9 cellular contexts compared by ENCODE assay signal in genomic region chr15:73982251-73982962, GRCh38. TPM values are rescaled to one million over a fixed set of nuclear protein-coding genes. Genes with fewer than 3 reads are reported as not detected.
DNase-seq lines count a peak whose midpoint lies in the region; FAIRE-seq and TF ChIP-seq lines count a peak whose summit lies in the region.
"Had no signal": no experiment of that assay in that cellular context is flagged by ENCODE, and none has a peak within 500 bp of the region (broad histone marks: within the 10 kb centered on the region; RNA-seq: fewer than 3 reads in every experiment).

No MANE protein-coding gene starts in this region.

- intact Hi-C loops in Caco-2 (cut with micrococcal nuclease; ENCODE audit: unreplicated experiment), result no loop called here

- no peaks in the 10 kb centered on the region for H3K4me1 Mint-ChIP-seq in Caco-2 (ENCODE audit: low read depth, unreplicated experiment)

- BruUV-seq in Caco-2 (replicated peaks; lab: Mats Ljungman, UMichigan), result no TSS peak

- H3K27me3 ChIP-seq in SK-N-SH (ENCODE audit: insufficient read depth) (no peaks in the 10 kb centered on the region), mucosa of stomach (ENCODE audit: control insufficient read depth, insufficient read depth, low read length) (no peaks in the 10 kb centered on the region), Caco-2 (replicated peaks; ENCODE audit: control insufficient read depth, insufficient read depth, low read length) (no peaks in the 10 kb centered on the region; the same call in 1 of the 2 replicates)

- H3K9me3 Mint-ChIP-seq in Caco-2 (ENCODE audit: unreplicated experiment), result no peaks in the 10 kb centered on the region
- H3K9me3 Mint-ChIP-seq: CD4-positive, CD25-positive, alpha-beta regulatory T cell had no signal

- H3K36me3 ChIP-seq in SK-N-SH (replicated peaks in 1 of 2; ENCODE audit: control insufficient read depth in 1 of 2, insufficient read depth in 2 of 2, low read length in 1 of 2), result no peaks in the 10 kb centered on the region
- no peaks in the 10 kb centered on the region for H3K36me3 ChIP-seq in mucosa of stomach (ENCODE audit: control insufficient read depth, insufficient read depth, low read length)
- no peaks in the 10 kb centered on the region for H3K36me3 ChIP-seq in Caco-2 (ENCODE audit: control insufficient read depth, insufficient read depth, low read length)

- peak in 1 of 2 experiments; percentile 90; a peak in 2 of 4 replicates for TF ChIP-seq EP300 in SK-N-SH (IDR thresholded peaks at IDR 0.05; ENCODE audit: borderline replicate concordance in 1 of 2, low read depth in 1 of 2, low read length in 1 of 2)

- H3K9me2 ChIP-seq in SK-N-SH, result no peaks in the 10 kb centered on the region

- H3K9me3 ChIP-seq in SK-N-SH (no peaks in the 10 kb centered on the region), mucosa of stomach (ENCODE audit: control insufficient read depth, low read length) (no peaks in the 10 kb centered on the region), Caco-2 (no peaks in the 10 kb centered on the region)

- no peaks in the 10 kb centered on the region for H3K79me2 ChIP-seq in SK-N-SH (ENCODE audit: insufficient read depth)

- TF ChIP-seq CTCF in SK-N-SH (IDR thresholded peaks at IDR 0.05) (no peak), Caco-2 (IDR thresholded peaks at IDR 0.05; ENCODE audit: insufficient read depth in 1 of 2, low read depth in 1 of 2, low read length in 1 of 2, severe bottlenecking in 1 of 2, unreplicated experiment in 1 of 2) (no peak)

- POLR2A ChIA-PET in SK-N-SH (lab: Yijun Ruan, JAX) (interaction anchor here (1.6 kb wide), 1 partner anchor 12 kb away, joined by 5 read pairs; the partner anchor contains the start of gene PML), Caco-2 (lab: Charles Lee) (no interaction called here)

- H3K4me3 Mint-ChIP-seq in Caco-2 (ENCODE audit: unreplicated experiment), result no peak overlapping the region

- WGBS in SK-N-SH (ENCODE audit: low lambda C conversion rate), result 26% methylated on average over 6 of the region's 8 CpGs

- H4K20me1 ChIP-seq in SK-N-SH (ENCODE audit: insufficient read depth), result no peaks in the 10 kb centered on the region

- H3K4me1 ChIP-seq in SK-N-SH (ENCODE audit: control insufficient read depth in 1 of 2, insufficient read depth in 2 of 2, low read depth in 1 of 2, low read length in 1 of 2) (peaks cover 29 to 38% of the 10 kb centered on the region in 2 experiments; a peak in 3 of 4 replicates), mucosa of stomach (ENCODE audit: control insufficient read depth, insufficient read depth, low read length) (peaks cover 37% of the 10 kb centered on the region), Caco-2 (no peaks in the 10 kb centered on the region)

- H3K4me3 ChIP-seq in SK-N-SH (ENCODE audit: low read depth in 2 of 2, low read length in 1 of 2) (no peak overlapping the region), mucosa of stomach (ENCODE audit: low read length) (no peak overlapping the region), Caco-2 (ENCODE audit: low read depth, low read length) (no peak overlapping the region)

- H3K27ac ChIP-seq in SK-N-SH (ENCODE audit: low read depth in 2 of 2, low read length in 1 of 2), result peak overlapping the region; percentile 90 to 95

- peaks cover 7% of the 10 kb centered on the region for H3K27me3 Mint-ChIP-seq in Caco-2 (ENCODE audit: insufficient read depth, unreplicated experiment)

- CTCF ChIA-PET in SK-N-SH (lab: Yijun Ruan, JAX) (interaction anchor here (0.8 to 4.2 kb wide), 6 partner anchors 8 to 340 kb away, joined by 4 to 22 read pairs (median 10); partner anchors contain the start of gene STOML1), Caco-2 (lab: Charles Lee) (interaction anchor here (0.7 to 1.0 kb wide), 3 partner anchors 9 to 28 kb away, joined by 3 read pairs; no protein-coding TSS in a partner anchor)

- no peak for TF ChIP-seq RAD21 in SK-N-SH (IDR thresholded peaks at IDR 0.05; ENCODE audit: low read length)

- FAIRE-seq in urothelium cell line (lab: Jason Lieb, UNC), result no peak

- peaks cover 25% of the 10 kb centered on the region for H3F3A ChIP-seq in SK-N-SH (replicated peaks; ENCODE audit: insufficient read depth)

- H3K9ac ChIP-seq in SK-N-SH (peak overlapping the region; percentile 70), mucosa of stomach (ENCODE audit: low read length) (peak overlapping the region; percentile 36)

- no peaks in the 10 kb centered on the region for H3K36me3 Mint-ChIP-seq in Caco-2 (ENCODE audit: insufficient read depth, unreplicated experiment)

- peak overlapping the region; percentile 45; the same call in 1 of the 2 replicates for H2AFZ ChIP-seq in SK-N-SH (ENCODE audit: low read depth)

- DNase-seq in NOMO-1 (lab: John Stamatoyannopoulos, UW; ENCODE audit: unreplicated experiment in 2 of 2), result peak; percentile 28 to 46
- no peak for DNase-seq in NOMO-1 treated with dmso at 0.1 percent for 144 hours (lab: John Stamatoyannopoulos, UW; ENCODE audit: unreplicated experiment)
- no peak for DNase-seq in SK-N-SH
- peak; percentile 41 to 62 for DNase-seq in dermis microvascular lymphatic vessel endothelial cell (ENCODE audit: low read depth in 2 of 2)
- DNase-seq in urothelium cell line (ENCODE audit: low spot score), result peak; percentile 72
- DNase-seq in DMS114 treated with DMSO at 0.1 percent for 48 hours (lab: John Stamatoyannopoulos, UW; ENCODE audit: unreplicated experiment), result no peak
- no peak for DNase-seq in Caco-2
- DNase-seq: CD4-positive, CD25-positive, alpha-beta regulatory T cell had no signal

- no peak overlapping the region for H3K27ac Mint-ChIP-seq in Caco-2 (ENCODE audit: unreplicated experiment)

- H3K4me2 ChIP-seq in SK-N-SH, result peak overlapping the region; percentile 79; the same call in 1 of the 2 replicates

TF ChIP-seq in SK-N-SH, 30 proteins besides CTCF, POLR2A, EP300 and RAD21 (continues in another document):
- TF ChIP-seq GABPA (IDR thresholded peaks at IDR 0.05; ENCODE audit: low read depth) (peak; percentile 21; the same call in 1 of the 2 replicates), FOSL2 (IDR thresholded peaks at IDR 0.05; ENCODE audit: borderline replicate concordance, low read depth) (peak; percentile 41; the same call in 1 of the 2 replicates), USF2 (IDR thresholded peaks at IDR 0.05; ENCODE audit: borderline replicate concordance, low read depth, low read length) (no peak), REST (IDR thresholded peaks at IDR 0.05; ENCODE audit: low read depth, low read length) (peak; percentile 31; the same call in 1 of the 2 replicates), SMC3 (IDR thresholded peaks at IDR 0.05; ENCODE audit: low read depth, low read length) (no peak; the same call in 1 of the 2 replicates), FOXM1 (IDR thresholded peaks at IDR 0.05; ENCODE audit: low read depth) (no peak), TEAD4 (IDR thresholded peaks at IDR 0.05; ENCODE audit: borderline replicate concordance, insufficient read depth) (peak; percentile 46; the same call in 1 of the 2 replicates), TAF1 (IDR thresholded peaks at IDR 0.05; ENCODE audit: borderline replicate concordance, low read depth, low read length) (0 out of 2 replicates have a peak, but pooled peaks have one; percentile 36)

RNA-seq across cellular contexts. Expression of gene STOML1, which starts 9.7 kb away (rescaled TPM):
- 19.1 and 20.4 TPM in 2 replicates for polyA plus RNA-seq in SK-N-SH (2012; rRNA removed)
- 8.2 and 13.5 TPM in 2 replicates for polyA plus RNA-seq in SK-N-SH (2012; cell fraction: cytosol; rRNA removed)
- 27.9 and 28.2 TPM in 2 replicates for polyA plus RNA-seq in SK-N-SH (2012; cell fraction: nucleus; rRNA removed)
- total RNA-seq in dermis microvascular lymphatic vessel endothelial cell (8.6 and 13.7 TPM in 2 replicates), Caco-2 (2022) (7.6 TPM in 2 replicates)

RNA-seq across cellular contexts. Expression of gene PML, which starts 12.1 kb away (rescaled TPM):
- polyA plus RNA-seq in SK-N-SH (2012; rRNA removed), result 14.0 and 18.4 TPM in 2 replicates
- 7.9 and 12.9 TPM in 2 replicates for polyA plus RNA-seq in SK-N-SH (2012; cell fraction: cytosol; rRNA removed)
- polyA plus RNA-seq in SK-N-SH (2012; cell fraction: nucleus; rRNA removed), result 48.3 and 66.5 TPM in 2 replicates
- total RNA-seq in dermis microvascular lymphatic vessel endothelial cell (28.9 and 62.2 TPM in 2 replicates), Caco-2 (2022) (18.7 and 19.5 TPM in 2 replicates)

RNA-seq across cellular contexts. Expression of gene LOXL1, which starts 56.1 kb away (rescaled TPM):
- 37.5 and 50.3 TPM in 2 replicates for polyA plus RNA-seq in SK-N-SH (2012; rRNA removed)
- 36.5 and 50.1 TPM in 2 replicates for polyA plus RNA-seq in SK-N-SH (2012; cell fraction: cytosol; rRNA removed)
- polyA plus RNA-seq in SK-N-SH (2012; cell fraction: nucleus; rRNA removed), result 52.4 and 60.2 TPM in 2 replicates
- total RNA-seq in dermis microvascular lymphatic vessel endothelial cell, result 0.13 and 0.38 TPM in 2 replicates
- 1.3 and 3.7 TPM in 2 replicates for total RNA-seq in Caco-2 (2022)

Comparison
In these comparisons a context has a peak if more than half of its experiments do, and no peak if none do; other contexts are left out.
1. DNase-seq: peak in NOMO-1 (2 of 2), dermis microvascular lymphatic vessel endothelial cell (2 of 2) and urothelium cell line (single experiment); none in NOMO-1 treated with dmso at 0.1 percent for 144 hours (single experiment), SK-N-SH (single experiment), DMS114 treated with DMSO at 0.1 percent for 48 hours (single experiment) and Caco-2 (0 of 2).